In the genomic region with DNA sequence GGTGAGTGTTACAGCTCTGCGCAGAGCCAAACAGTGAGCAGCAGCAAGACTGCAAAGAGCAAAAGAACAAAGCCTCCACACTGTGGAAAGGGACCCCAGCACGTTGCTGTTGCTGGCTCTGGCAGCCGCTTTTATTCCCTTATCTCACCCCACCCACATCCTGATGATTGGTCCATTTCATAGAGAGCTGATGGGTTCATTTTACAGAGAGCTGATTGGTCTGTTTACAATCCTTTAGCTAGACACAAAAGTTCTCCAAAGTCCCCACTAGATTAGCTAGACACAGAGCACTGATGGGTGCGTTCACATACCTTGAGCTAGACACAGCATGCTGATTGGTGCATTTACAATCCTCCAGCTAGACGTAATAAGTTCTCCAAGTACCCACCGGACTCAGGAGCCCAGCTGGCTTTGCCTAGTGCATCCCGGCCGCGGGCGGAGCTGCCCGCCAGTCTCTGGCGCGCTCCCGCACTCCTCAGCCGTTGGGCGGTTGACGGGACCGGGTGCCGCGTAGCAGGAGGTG, we compare ENCODE assay signal across 8 cellular contexts.
DNase-seq lines count a peak whose midpoint lies in the region; TF ChIP-seq lines count a peak whose summit lies in the region.
"Not testable (repeated sequence)": the region's sequence is repeated elsewhere in the genome, so short reads cannot be mapped to it uniquely, and the experiment has no call there.

No MANE protein-coding gene starts in this region.

- not testable (repeated sequence) for H3K36me3 Mint-ChIP-seq in activated CD4-positive, alpha-beta T cell treated with anti-CD3 and anti-CD28 coated beads, Interleukin-2, amount 10 ng/mL, durations not matched to agents 7 days and 5 days (ENCODE audit: low read depth)

- H3K27ac Mint-ChIP-seq in activated CD4-positive, alpha-beta T cell treated with anti-CD3 and anti-CD28 coated beads, Interleukin-2, amount 10 ng/mL, durations not matched to agents 7 days and 5 days: peak overlapping the region; percentile 92

- TF ChIP-seq POLR2A in NB4 (IDR thresholded peaks at IDR 0.05; ENCODE audit: extremely low read depth, insufficient read length): not testable (repeated sequence)

- DNase-seq in Daoy (ENCODE audit: low read depth) (peak; percentile 74), NB4 (ENCODE audit: low read depth) (peak; percentile 91), OCI-M1 (lab: John Stamatoyannopoulos, UW) (peak; percentile 94), iPS DF 4.7 (ENCODE audit: extremely low read depth, low spot score) (peak; percentile 49), pons (ENCODE audit: low spot score) (peak; percentile 78), stromal cell of bone marrow (ENCODE audit: low read depth) (peak; percentile 20)
- DNase-seq in activated CD4-positive, alpha-beta T cell treated with anti-CD3 and anti-CD28 coated beads, Interleukin-2, amount 10 ng/mL, durations not matched to agents 7 days and 5 days: peak; percentile 59
- peak; percentile 56 for DNase-seq in central memory CD4-positive, alpha-beta T cell

- peak overlapping the region; percentile 78 for H3K4me3 Mint-ChIP-seq in activated CD4-positive, alpha-beta T cell treated with anti-CD3 and anti-CD28 coated beads, Interleukin-2, amount 10 ng/mL, durations not matched to agents 7 days and 5 days

- CTCF ChIA-PET in activated CD4-positive, alpha-beta T cell treated with anti-CD3 and anti-CD28 coated beads, Interleukin-2, amount 10 ng/mL, durations not matched to agents 7 days and 5 days (lab: Charles Lee): interaction anchor here (0.6 kb wide), 1 partner anchor 658 kb away, joined by 4 read pairs; no protein-coding TSS in a partner anchor

- H3K9me3 Mint-ChIP-seq in activated CD4-positive, alpha-beta T cell treated with anti-CD3 and anti-CD28 coated beads, Interleukin-2, amount 10 ng/mL, durations not matched to agents 7 days and 5 days: not testable (repeated sequence)

- H3K4me3 ChIP-seq in NB4 (ENCODE audit: low read depth, low read length): peak overlapping the region; percentile 62

- POLR2A ChIA-PET in activated CD4-positive, alpha-beta T cell treated with anti-CD3 and anti-CD28 coated beads, Interleukin-2, amount 10 ng/mL, durations not matched to agents 7 days and 5 days (lab: Charles Lee): not testable (repeated sequence)

- not testable (repeated sequence) for H3K27me3 Mint-ChIP-seq in activated CD4-positive, alpha-beta T cell treated with anti-CD3 and anti-CD28 coated beads, Interleukin-2, amount 10 ng/mL, durations not matched to agents 7 days and 5 days

- not testable (repeated sequence) for TF ChIP-seq CTCF in NB4 (IDR thresholded peaks at IDR 0.05; ENCODE audit: low read depth, low read length)

- H3K4me1 Mint-ChIP-seq in activated CD4-positive, alpha-beta T cell treated with anti-CD3 and anti-CD28 coated beads, Interleukin-2, amount 10 ng/mL, durations not matched to agents 7 days and 5 days: peaks cover 16% of the 10 kb centered on the region

Comparison
In these comparisons a context has a peak if more than half of its experiments do, and no peak if none do; other contexts are left out.
1. Peak in every context shown above with its lines: DNase-seq and H3K4me3 ChIP-seq.
2. DNase-seq: peak in every context shown above with its lines; median percentile 94 in OCI-M1; 91 in NB4; 78 in pons; 74 in Daoy; 59 in activated CD4-positive, alpha-beta T cell treated with anti-CD3 and anti-CD28 coated beads, Interleukin-2, amount 10 ng/mL, durations not matched to agents 7 days and 5 days; 56 in central memory CD4-positive, alpha-beta T cell; 49 in iPS DF 4.7; 20 in stromal cell of bone marrow.